In the genomic region with DNA sequence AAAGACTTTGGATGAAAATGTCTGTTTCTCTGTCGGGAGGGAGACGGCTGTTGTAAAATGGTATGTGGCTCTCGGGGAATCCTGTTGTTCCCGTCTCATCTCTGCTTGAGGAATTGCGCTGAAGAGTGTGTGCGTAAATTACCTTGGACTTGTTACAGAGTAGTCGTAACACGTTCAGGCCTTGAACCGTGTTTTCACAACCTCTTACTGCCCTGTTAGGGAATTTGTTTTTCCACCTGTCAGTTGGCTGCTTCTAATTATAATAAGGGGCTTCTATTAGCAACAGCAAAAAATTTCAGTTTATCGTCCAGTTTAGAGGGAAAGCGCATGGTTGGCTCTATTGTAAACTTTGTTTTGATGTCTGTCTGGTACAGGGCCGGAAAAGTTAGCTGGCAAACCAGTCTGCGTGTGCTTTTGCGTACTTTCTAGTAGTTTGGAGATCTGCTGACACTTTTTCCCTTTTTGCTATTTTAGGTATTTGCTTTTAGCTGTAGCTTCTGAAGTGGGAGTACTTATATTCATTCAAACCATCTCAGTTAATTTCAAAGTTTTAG, we compare ENCODE assay signal across 8 cellular contexts. TPM values are rescaled to one million over a fixed set of nuclear protein-coding genes. Genes with fewer than 3 reads are reported as not detected.
DNase-seq lines count a peak whose midpoint lies in the region; ATAC-seq and TF ChIP-seq lines count a peak whose summit lies in the region.

No MANE protein-coding gene starts in this region.

- H3K9ac ChIP-seq in iPS-15b (ENCODE audit: low read depth, low read length) (peak overlapping the region; percentile 17), smooth muscle cell (ENCODE audit: low read depth) (peak overlapping the region; percentile 99)

- H3K9me3 ChIP-seq in iPS-15b (ENCODE audit: control insufficient read depth, insufficient read depth, low read length) (no peaks in the 10 kb centered on the region), smooth muscle cell (replicated peaks; ENCODE audit: low read depth) (no peaks in the 10 kb centered on the region)

- no peak for DNase-seq in Calu3
- peak; percentile 77 for DNase-seq in NAMALWA (ENCODE audit: low spot score)
- DNase-seq in smooth muscle cell (lab: John Stamatoyannopoulos, UW; ENCODE audit: unreplicated experiment): no peak
- no peak for DNase-seq in UCSD-AML1 (lab: John Stamatoyannopoulos, UW; ENCODE audit: unreplicated experiment)

- peaks cover 41% of the 10 kb centered on the region for H3K4me1 Mint-ChIP-seq in Calu3 (ENCODE audit: low read depth, unreplicated experiment)

- no TSS peak for BruUV-seq in Calu3 (replicated peaks; lab: Mats Ljungman, UMichigan)

- H3K27ac Mint-ChIP-seq in Calu3 (ENCODE audit: unreplicated experiment): peak overlapping the region; percentile 97

- CTCF ChIA-PET in Calu3 (lab: Charles Lee): interaction anchor here (0.5 kb wide), 1 partner anchor 15 kb away, joined by 7 read pairs; no protein-coding TSS in a partner anchor

- no peak for TF ChIP-seq CTCF in Calu3 (IDR thresholded peaks at IDR 0.05; ENCODE audit: unreplicated experiment)
- no peak for TF ChIP-seq CTCF in smooth muscle cell (IDR thresholded peaks at IDR 0.05; ENCODE audit: borderline replicate concordance, insufficient read depth, poor library complexity, severe bottlenecking)

- H3K36me3 ChIP-seq in iPS-15b (ENCODE audit: control insufficient read depth, insufficient read depth, low read length): no peaks in the 10 kb centered on the region
- no peaks in the 10 kb centered on the region for H3K36me3 ChIP-seq in smooth muscle cell (ENCODE audit: low read depth)

- H4K20me1 ChIP-seq in smooth muscle cell (ENCODE audit: low read depth): peaks cover 52% of the 10 kb centered on the region

- H3K27me3 Mint-ChIP-seq in Calu3 (ENCODE audit: unreplicated experiment): no peaks in the 10 kb centered on the region

- peaks cover 46% of the 10 kb centered on the region for H3K36me3 Mint-ChIP-seq in Calu3 (ENCODE audit: insufficient read depth, unreplicated experiment)

- intact Hi-C loops in Calu3 (cut with micrococcal nuclease; ENCODE audit: unreplicated experiment): loop anchor here (5.0 kb wide), 2 partner anchors 91 to 434 kb away; no protein-coding TSS in a partner anchor

- peak overlapping the region; percentile 61 for H3K4me3 ChIP-seq in iPS-15b (ENCODE audit: low read depth, low read length)
- peak overlapping the region; percentile 98 for H3K4me3 ChIP-seq in smooth muscle cell

- peaks cover 53% of the 10 kb centered on the region for H3K79me2 ChIP-seq in smooth muscle cell (ENCODE audit: low read depth)

- peak overlapping the region; percentile 6 for H2AFZ ChIP-seq in smooth muscle cell (ENCODE audit: low read depth)

- ATAC-seq in GM21717 (IDR thresholded peaks at IDR 0.05; ENCODE audit: unreplicated experiment) (peak; percentile 10), GM19467 (IDR thresholded peaks at IDR 0.05; ENCODE audit: unreplicated experiment) (no peak)

- H3F3A ChIP-seq in smooth muscle cell (ENCODE audit: low read depth): peaks cover 4% of the 10 kb centered on the region

- WGBS in smooth muscle cell (ENCODE audit: low lambda C conversion rate): 1% methylated on average over 14 of the region's 14 CpGs

- H3K4me1 ChIP-seq in iPS-15b (ENCODE audit: control insufficient read depth, insufficient read depth, low read length): peaks cover 3% of the 10 kb centered on the region
- H3K4me1 ChIP-seq in smooth muscle cell (ENCODE audit: low read depth): peaks cover 34% of the 10 kb centered on the region

- peak overlapping the region; percentile 99 for H3K4me3 Mint-ChIP-seq in Calu3 (ENCODE audit: low read depth, unreplicated experiment)

- H3K9me3 Mint-ChIP-seq in Calu3 (ENCODE audit: low read depth, unreplicated experiment): no peaks in the 10 kb centered on the region

- H3K4me2 ChIP-seq in smooth muscle cell: peak overlapping the region; percentile 87

- H3K27me3 ChIP-seq in iPS-15b (ENCODE audit: control insufficient read depth, insufficient read depth, low read length) (no peaks in the 10 kb centered on the region), smooth muscle cell (ENCODE audit: low read depth) (no peaks in the 10 kb centered on the region)

- peak overlapping the region; percentile 99 for H3K27ac ChIP-seq in angular gyrus (ENCODE audit: low read depth, low read length)
- H3K27ac ChIP-seq in smooth muscle cell (ENCODE audit: low read depth): peak overlapping the region; percentile 99

RNA-seq across cellular contexts. Expression of a gene that starts 1.5 kb away (rescaled TPM):
- total RNA-seq in Calu3 (2022) (53.6 and 61.5 TPM in 2 replicates), smooth muscle cell (80.0 and 94.0 TPM in 2 replicates)
- 15.3 and 16.4 TPM in 2 replicates for polyA plus RNA-seq in smooth muscle cell
